ENCODE assay signal across 24 cellular contexts in genomic region chr5:166699616-166700015, GRCh38.
"Had no signal": no experiment of that assay in that cellular context is flagged by ENCODE, and none has a peak within 500 bp of the region (broad histone marks: within the 10 kb centered on the region; RNA-seq: fewer than 3 reads in every experiment).

No MANE protein-coding gene starts in this region.

- H3K9me3 ChIP-seq: MG63 had no signal

- H3K27me3 Mint-ChIP-seq: activated CD4-positive, alpha-beta memory T cell treated with anti-CD3 and anti-CD28 coated beads, Interleukin-2, amount 10 ng/mL, durations not matched to agents 7 days and 5 days; activated CD4-positive, alpha-beta T cell treated with anti-CD3 and anti-CD28 coated beads for 36 hours; activated naive CD4-positive, alpha-beta T cell treated with anti-CD3 and anti-CD28 coated beads, Interleukin-2, amount 10 ng/mL, durations not matched to agents 7 days and 5 days; activated naive CD8-positive, alpha-beta T cell treated with anti-CD3 and anti-CD28 coated beads for 36 hours; T-cell had no signal

- H3K36me3 Mint-ChIP-seq: activated naive CD4-positive, alpha-beta T cell treated with anti-CD3 and anti-CD28 coated beads, Interleukin-2, amount 10 ng/mL, durations not matched to agents 7 days and 5 days; activated naive CD8-positive, alpha-beta T cell treated with anti-CD3 and anti-CD28 coated beads for 36 hours; T-cell had no signal

- ATAC-seq: activated CD4-positive, alpha-beta T cell treated with anti-CD3 and anti-CD28 coated beads for 36 hours; activated T-cell treated with anti-CD3 and anti-CD28 coated beads, Interleukin-2, amount 50 U/mL, for 72 hours; T-cell had no signal

- H3K4me3 Mint-ChIP-seq: activated CD4-positive, alpha-beta memory T cell treated with anti-CD3 and anti-CD28 coated beads, Interleukin-2, amount 10 ng/mL, durations not matched to agents 7 days and 5 days; activated CD4-positive, alpha-beta T cell treated with anti-CD3 and anti-CD28 coated beads for 36 hours; activated naive CD4-positive, alpha-beta T cell treated with anti-CD3 and anti-CD28 coated beads, Interleukin-2, amount 10 ng/mL, durations not matched to agents 7 days and 5 days; activated naive CD8-positive, alpha-beta T cell treated with anti-CD3 and anti-CD28 coated beads for 36 hours; activated T-cell treated with anti-CD3 and anti-CD28 coated beads, Interleukin-2, amount 50 U/mL, for 72 hours; T-cell had no signal

- H3K4me1 Mint-ChIP-seq: activated CD4-positive, alpha-beta memory T cell treated with anti-CD3 and anti-CD28 coated beads, Interleukin-2, amount 10 ng/mL, durations not matched to agents 7 days and 5 days; activated CD4-positive, alpha-beta T cell treated with anti-CD3 and anti-CD28 coated beads for 36 hours; activated naive CD4-positive, alpha-beta T cell treated with anti-CD3 and anti-CD28 coated beads, Interleukin-2, amount 10 ng/mL, durations not matched to agents 7 days and 5 days; activated naive CD8-positive, alpha-beta T cell treated with anti-CD3 and anti-CD28 coated beads for 36 hours; T-cell had no signal

- H3K4me3 ChIP-seq: MG63 had no signal

- H3K27ac Mint-ChIP-seq: activated CD4-positive, alpha-beta memory T cell treated with anti-CD3 and anti-CD28 coated beads, Interleukin-2, amount 10 ng/mL, durations not matched to agents 7 days and 5 days; activated CD4-positive, alpha-beta T cell treated with anti-CD3 and anti-CD28 coated beads for 36 hours; activated naive CD4-positive, alpha-beta T cell treated with anti-CD3 and anti-CD28 coated beads, Interleukin-2, amount 10 ng/mL, durations not matched to agents 7 days and 5 days; activated naive CD8-positive, alpha-beta T cell treated with anti-CD3 and anti-CD28 coated beads for 36 hours; activated T-cell treated with anti-CD3 and anti-CD28 coated beads, Interleukin-2, amount 50 U/mL, for 72 hours; activated T-helper 2 cell treated with anti-CD3 and anti-CD28 coated beads, Interferon-gamma antibody, Interleukin-2, Interleukin-4, amounts not matched to agents 10 μg/mL and 5 μg/mL and 100 μg/mL, durations not matched to agents 14 hours and 24 hours and 36 hours; T-cell had no signal

- H3K9me3 Mint-ChIP-seq: activated naive CD4-positive, alpha-beta T cell treated with anti-CD3 and anti-CD28 coated beads, Interleukin-2, amount 10 ng/mL, durations not matched to agents 7 days and 5 days had no signal

- H3K27ac ChIP-seq: VCaP had no signal

- H3K36me3 ChIP-seq: MG63 had no signal

- DNase-seq: activated CD4-positive, alpha-beta memory T cell treated with anti-CD3 and anti-CD28 coated beads, Interleukin-2, amount 10 ng/mL, durations not matched to agents 7 days and 5 days; activated CD4-positive, alpha-beta T cell treated with anti-CD3 and anti-CD28 coated beads for 36 hours; activated CD4-positive, alpha-beta T cell treated with anti-CD3 and anti-CD28 coated beads, Interleukin-2, amount 50 U/mL, for 1 hour; activated CD8-positive, alpha-beta memory T cell treated with anti-CD3 and anti-CD28 coated beads, Interleukin-2, amount 50 U/mL, for 4 hours; activated gamma-delta T cell treated with Interleukin-2 at 50 U/mL for 16 hours; activated naive CD4-positive, alpha-beta T cell treated with anti-CD3 and anti-CD28 coated beads, Interleukin-2, amount 10 ng/mL, durations not matched to agents 7 days and 5 days; activated naive CD8-positive, alpha-beta T cell treated with anti-CD3 and anti-CD28 coated beads for 36 hours; activated T-cell treated with anti-CD3 and anti-CD28 coated beads, Interleukin-2, amount 50 U/mL, for 72 hours; anterior cingulate cortex; central memory CD4-positive, alpha-beta T cell; MG63; NCI-H1048; NCI-H146; NCI-H187 treated with DMSO at 0.1 percent for 48 hours; NCI-H2171; NCI-H2227 treated with DMSO at 0.1 percent for 48 hours; NCI-H446 treated with DMSO at 0.1 percent for 48 hours; NCI-H524 treated with DMSO at 0.1 percent for 48 hours; SIG-M5; T-cell; T-helper 2 cell; T1000 had no signal
